ENCODE assay signal across 8 cellular contexts in genomic region chr14:104138098-104138890, GRCh38. TPM values are rescaled to one million over a fixed set of nuclear protein-coding genes. Genes with fewer than 3 reads are reported as not detected.
A peak's percentile ranks its signal among the peaks of the same experiment; 100 is the strongest.
DNase-seq lines count a peak whose midpoint lies in the region; ATAC-seq and TF ChIP-seq lines count a peak whose summit lies in the region.

Gene KIF26A (plus strand): TSS chr14:104138587. CDS start chr14:104138723, 136 bp downstream.

- H3K4me3 ChIP-seq in WERI-Rb-1 (ENCODE audit: low read depth, low read length): peak within 1 kb of the TSS; percentile 68

- H3K36me3 ChIP-seq in WERI-Rb-1: peaks cover 18% of the 10 kb centered on the region

- TF ChIP-seq CTCF in WERI-Rb-1 (IDR thresholded peaks at IDR 0.05; ENCODE audit: low read depth, low read length) (no peak), GM13977 (IDR thresholded peaks at IDR 0.05; ENCODE audit: extremely low read depth, insufficient read depth, missing control alignments) (no peak)

- intact Hi-C loops in posterior vena cava (cut with DNase I): loop anchor here (5.0 kb wide), 3 partner anchors 424 to 506 kb away; no protein-coding TSS in a partner anchor

- peak within 1 kb of the TSS; percentile 75 for H3K27ac ChIP-seq in WERI-Rb-1

- no peaks in the 10 kb centered on the region for H3K9me3 ChIP-seq in WERI-Rb-1 (ENCODE audit: severe bottlenecking)

- H3K27me3 ChIP-seq in WERI-Rb-1 (ENCODE audit: insufficient read depth, low read depth, severe bottlenecking): no peaks in the 10 kb centered on the region

- DNase-seq in stimulated activated CD4-positive, alpha-beta T cell treated with anti-CD3 and anti-CD28 coated beads, Interleukin-15, amount 100 ng/mL, for 24 hours: peak; percentile 62
- no peak for DNase-seq in stimulated activated CD4-positive, alpha-beta T cell treated with anti-CD3 and anti-CD28 coated beads, Interleukin-2, amount 100 ng/mL, for 48 hours
- DNase-seq in WERI-Rb-1: peak; percentile 83
- peak; percentile 70 for DNase-seq in germinal center (ENCODE audit: low spot score)
- peak; percentile 78 for DNase-seq in posterior vena cava (ENCODE audit: low spot score)
- DNase-seq in GM13977 (ENCODE audit: low spot score): no peak
- no peak for DNase-seq in dedifferentiated amniotic fluid mesenchymal stem cell (ENCODE audit: extremely low spot score)

- no peak for ATAC-seq in GM18868 (IDR thresholded peaks at IDR 0.05; ENCODE audit: unreplicated experiment)

- in situ Hi-C loops in GM13977 (cut with MboI; ENCODE audit: low pct_unique_long_range_greater_than_20kb, low sequenced_read_pairs, unreplicated experiment): no loop called here

RNA-seq across cellular contexts. Expression of gene KIF26A, which starts in this region (rescaled TPM):
- total RNA-seq in posterior vena cava: 1 to 10 TPM; 5.0 to 6.9 TPM

Comparison
In these comparisons a context has a peak if more than half of its experiments do, and no peak if none do; other contexts are left out.
1. DNase-seq: peak in stimulated activated CD4-positive, alpha-beta T cell treated with anti-CD3 and anti-CD28 coated beads, Interleukin-15, amount 100 ng/mL, for 24 hours (single experiment), WERI-Rb-1 (single experiment), germinal center (single experiment) and posterior vena cava (single experiment); none in stimulated activated CD4-positive, alpha-beta T cell treated with anti-CD3 and anti-CD28 coated beads, Interleukin-2, amount 100 ng/mL, for 48 hours (0 of 2), GM13977 (single experiment) and dedifferentiated amniotic fluid mesenchymal stem cell (single experiment).